In genomic region chrX:1380672-1381233, GRCh38 we compare ENCODE assay signal across 13 cellular contexts. TPM values are rescaled to one million over a fixed set of nuclear protein-coding genes. Genes with fewer than 3 reads are reported as not detected.
DNase-seq lines count a peak whose midpoint lies in the region; ATAC-seq and TF ChIP-seq lines count a peak whose summit lies in the region.
"Had no signal": no experiment of that assay in that cellular context is flagged by ENCODE, and none has a peak within 500 bp of the region (broad histone marks: within the 10 kb centered on the region; RNA-seq: fewer than 3 reads in every experiment).

No MANE protein-coding gene starts in this region.

- DNase-seq in left cardiac atrium = no peak
- no peak for DNase-seq in right atrium auricular region (ENCODE audit: low spot score)
- DNase-seq in Peyer's patch = peak in 2 of 3 donors; percentile 13 to 48
- DNase-seq in left lobe of liver (ENCODE audit: low spot score) = no peak
- peak; percentile 56 for DNase-seq in upper lobe of right lung
- DNase-seq in hepatocyte (ENCODE audit: low spot score) = no peak
- no peak for DNase-seq in NCI-H510A treated with DMSO at 0.1 percent for 48 hours (lab: John Stamatoyannopoulos, UW)
- DNase-seq in T-helper 2 cell = no peak
- DNase-seq: activated CD4-positive, alpha-beta T cell treated with anti-CD3 and anti-CD28 coated beads, Interleukin-2, amount 50 U/mL, for 4 hours; anterior cingulate cortex; hypothalamus; SHP77 treated with DMSO at 0.1 percent for 48 hours had no signal

- H3K27ac ChIP-seq in right atrium auricular region = no peak overlapping the region
- peak overlapping the region in 1 of 4 donors; percentile 56 for H3K27ac ChIP-seq in Peyer's patch
- no peak overlapping the region for H3K27ac ChIP-seq in upper lobe of right lung
- H3K27ac ChIP-seq in hepatocyte = no peak overlapping the region

- intact Hi-C loops in left cardiac atrium (cut with DNase I) = no loop called here
- intact Hi-C loops in upper lobe of right lung (cut with DNase I) = no loop called here

- H3K4me1 ChIP-seq in right atrium auricular region (no peaks in the 10 kb centered on the region), Peyer's patch (peaks cover 0 to 17% (median 0%) of the 10 kb centered on the region in 4 donors), upper lobe of right lung (no peaks in the 10 kb centered on the region), hepatocyte (ENCODE audit: insufficient read depth) (no peaks in the 10 kb centered on the region)

- no peaks in the 10 kb centered on the region for H3K79me2 ChIP-seq in hepatocyte

- 74% methylated on average over 18 of the region's 20 CpGs for WGBS in hepatocyte (ENCODE audit: low lambda C conversion rate, missing lambda C conversion rate)

- H3K27me3 ChIP-seq in right atrium auricular region (no peaks in the 10 kb centered on the region), Peyer's patch (no peaks in the 10 kb centered on the region), upper lobe of right lung (no peaks in the 10 kb centered on the region), hepatocyte (no peaks in the 10 kb centered on the region)

- no peak for TF ChIP-seq CTCF in right atrium auricular region (IDR thresholded peaks at IDR 0.05)
- no peak for TF ChIP-seq CTCF in Peyer's patch (IDR thresholded peaks at IDR 0.05)
- TF ChIP-seq CTCF in upper lobe of right lung (IDR thresholded peaks at IDR 0.05) = no peak
- TF ChIP-seq CTCF in hepatocyte (IDR thresholded peaks at IDR 0.05; ENCODE audit: poor library complexity) = no peak

- ATAC-seq in left cardiac atrium (peak; percentile 4 to 17), left lobe of liver (peak; percentile 13), upper lobe of right lung (peak; percentile 8)

- H3K36me3 ChIP-seq in right atrium auricular region (peaks cover 21% of the 10 kb centered on the region), Peyer's patch (peaks cover 0 to 19% (median 0%) of the 10 kb centered on the region in 3 donors), upper lobe of right lung (peaks cover 24% of the 10 kb centered on the region), hepatocyte (replicated peaks; ENCODE audit: insufficient read depth, low read depth) (no peaks in the 10 kb centered on the region)

- no peak overlapping the region for H2AFZ ChIP-seq in hepatocyte

- no peaks in the 10 kb centered on the region for H4K20me1 ChIP-seq in hepatocyte (ENCODE audit: insufficient read depth, poor library complexity, severe bottlenecking)

- H3K4me2 ChIP-seq in hepatocyte = no peak overlapping the region
- H3K4me2 ChIP-seq: smooth muscle cell had no signal

- no peak for TF ChIP-seq POLR2A in Peyer's patch (IDR thresholded peaks at IDR 0.05)

- H3K9me3 ChIP-seq in right atrium auricular region = no peaks in the 10 kb centered on the region
- H3K9me3 ChIP-seq in Peyer's patch = no peaks in the 10 kb centered on the region
- H3K9me3 ChIP-seq in upper lobe of right lung = no peaks in the 10 kb centered on the region
- H3K9me3 ChIP-seq in hepatocyte (ENCODE audit: low read depth) = no peaks in the 10 kb centered on the region

- no peaks in the 10 kb centered on the region for H3K9me2 ChIP-seq in hepatocyte (replicated peaks; ENCODE audit: insufficient read depth)

- H3K4me3 ChIP-seq in right atrium auricular region = no peak overlapping the region
- no peak overlapping the region for H3K4me3 ChIP-seq in Peyer's patch
- H3K4me3 ChIP-seq in upper lobe of right lung = no peak overlapping the region
- H3K4me3 ChIP-seq in hepatocyte = no peak overlapping the region
- H3K4me3 ChIP-seq: smooth muscle cell had no signal

RNA-seq across cellular contexts. Expression of gene SLC25A6, which starts 11.2 kb away (rescaled TPM):
- total RNA-seq in left cardiac atrium = 100 to 1,000 TPM; 171 to 206 TPM
- total RNA-seq in right atrium auricular region = 100 to 1,000 TPM; 109 to 157 TPM
- 100 to 1,000 TPM; 201 to 361 (median 314) TPM for total RNA-seq in Peyer's patch
- 55.9 TPM for total RNA-seq in left lobe of liver
- 337 TPM for total RNA-seq in upper lobe of right lung
- total RNA-seq in hepatocyte = 359 and 449 TPM in 2 replicates
- 354 and 364 TPM in 2 replicates for polyA plus RNA-seq in hepatocyte

RNA-seq across cellular contexts. Expression of gene IL3RA, which starts 44.2 kb away (rescaled TPM):
- total RNA-seq in left cardiac atrium (1 to 10 TPM; 8.0 to 9.9 TPM), right atrium auricular region (1 to 10 TPM; 2.4 to 3.2 TPM), Peyer's patch (1 to 10 TPM in 3 of 4 donors, under 1 TPM in 1; 0.88 to 2.4 (median 1.6) TPM), left lobe of liver (0.40 TPM), upper lobe of right lung (43.0 TPM), hepatocyte (0.30 and 1.6 TPM in 2 replicates)
- polyA plus RNA-seq in hepatocyte = 0.42 and 1.9 TPM in 2 replicates
- total RNA-seq: smooth muscle cell had no signal

Comparison
In these comparisons a context has a peak if more than half of its experiments do, and no peak if none do; other contexts are left out.
1. DNase-seq: peak in Peyer's patch (2 of 3) and upper lobe of right lung (single experiment); none in left cardiac atrium (single experiment), right atrium auricular region (single experiment), left lobe of liver (single experiment), hepatocyte (single experiment), NCI-H510A treated with DMSO at 0.1 percent for 48 hours (single experiment) and T-helper 2 cell (0 of 5).
2. Peak in every context shown above with its lines, with median percentiles within 50 percentile points of each other: ATAC-seq.